12 cellular contexts compared by ENCODE assay signal in the genomic region with DNA sequence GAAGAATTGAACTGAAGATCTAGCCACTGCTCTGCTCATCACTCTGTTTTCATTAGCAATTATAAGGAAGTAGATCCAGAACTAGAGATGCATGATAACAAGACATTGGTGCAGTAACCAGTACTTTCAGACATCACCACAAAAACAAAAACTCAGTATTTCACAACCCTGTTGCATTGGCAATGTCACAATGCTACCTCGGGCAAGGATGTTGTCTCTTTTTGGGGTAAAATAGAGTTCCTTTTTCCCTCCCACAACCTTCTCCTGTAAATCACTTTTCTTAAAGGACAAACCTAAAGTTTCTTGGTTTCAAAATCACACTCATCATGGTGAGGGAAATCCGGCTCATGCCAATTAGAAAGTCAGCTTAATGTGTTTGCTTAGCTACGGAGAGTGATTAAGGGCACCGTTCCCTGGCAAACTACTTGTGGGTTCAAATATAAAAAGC.
A peak's percentile ranks its signal among the peaks of the same experiment; 100 is the strongest.
DNase-seq lines count a peak whose midpoint lies in the region; ATAC-seq, FAIRE-seq and TF ChIP-seq lines count a peak whose summit lies in the region.
"Had no signal": no experiment of that assay in that cellular context is flagged by ENCODE, and none has a peak within 500 bp of the region (broad histone marks: within the 10 kb centered on the region; RNA-seq: fewer than 3 reads in every experiment).

No MANE protein-coding gene starts in this region.

- H3K4me1 ChIP-seq in gastrocnemius medialis = no peaks in the 10 kb centered on the region

- H3K36me3 ChIP-seq in gastrocnemius medialis = no peaks in the 10 kb centered on the region

- DNase-seq in GM18507 (ENCODE audit: extremely low spot score, insufficient read length, low read depth) (no peak), T-helper 17 cell (no peak), RKO (ENCODE audit: low spot score) (no peak), NCI-H345 treated with DMSO at 0.1 percent for 48 hours (lab: John Stamatoyannopoulos, UW; ENCODE audit: unreplicated experiment) (no peak), nucleus accumbens (lab: John Stamatoyannopoulos, UW) (no peak), gastrocnemius medialis (no peak)
- DNase-seq: activated CD4-positive, alpha-beta T cell treated with anti-CD3 and anti-CD28 coated beads, Interleukin-2, amount 50 U/mL, for 4 hours; NCI-H446; stimulated activated CD4-positive, alpha-beta T cell treated with anti-CD3 and anti-CD28 coated beads, Interleukin-4, amount 100 ng/mL, for 4 hours had no signal

- H3K27me3 Mint-ChIP-seq in T-helper 17 cell = no peaks in the 10 kb centered on the region

- H3K27ac Mint-ChIP-seq in T-helper 17 cell = no peak overlapping the region
- H3K27ac Mint-ChIP-seq: brain had no signal

- intact Hi-C loops in gastrocnemius medialis (cut with DNase I; ENCODE audit: low total_unique reads) = no loop called here

- FAIRE-seq in GM18507 (lab: Jason Lieb, UNC) = peak; percentile 80

- TF ChIP-seq POLR2A in gastrocnemius medialis (IDR thresholded peaks at IDR 0.05) = no peak

- no peaks in the 10 kb centered on the region for H3K36me3 Mint-ChIP-seq in T-helper 17 cell (ENCODE audit: low read depth)
- H3K36me3 Mint-ChIP-seq: brain had no signal

- peak; percentile 54 for ATAC-seq in GM21515 (IDR thresholded peaks at IDR 0.05; ENCODE audit: unreplicated experiment)
- peak; percentile 63 for ATAC-seq in HG03280 (IDR thresholded peaks at IDR 0.05; ENCODE audit: unreplicated experiment)
- ATAC-seq in T-helper 17 cell = peak; percentile 21
- ATAC-seq in gastrocnemius medialis = no peak

- no peak overlapping the region for H3K4me3 ChIP-seq in gastrocnemius medialis

- H3K4me3 Mint-ChIP-seq in T-helper 17 cell = no peak overlapping the region
- H3K4me3 Mint-ChIP-seq: brain had no signal

- in situ Hi-C loops in gastrocnemius medialis (cut with MboI; ENCODE audit: low sequenced_read_pairs in 4 of 4) = no loop called here

- H3K9me3 ChIP-seq in T-helper 17 cell (ENCODE audit: control insufficient read depth, low read length, poor library complexity, severe bottlenecking) (no peaks in the 10 kb centered on the region), gastrocnemius medialis (no peaks in the 10 kb centered on the region)

- TF ChIP-seq CTCF in gastrocnemius medialis (IDR thresholded peaks at IDR 0.05 in 4 of 5, conservative IDR thresholded peaks at IDR 0.05 in 1 of 5) = no peak

- H3K27ac ChIP-seq in gastrocnemius medialis = no peak overlapping the region

- no peaks in the 10 kb centered on the region for H3K27me3 ChIP-seq in gastrocnemius medialis

- H3K4me1 Mint-ChIP-seq in T-helper 17 cell = no peaks in the 10 kb centered on the region
- H3K4me1 Mint-ChIP-seq: brain had no signal

Comparison
In these comparisons a context has a peak if more than half of its experiments do, and no peak if none do; other contexts are left out.
1. ATAC-seq: peak in GM21515 (single experiment), HG03280 (single experiment) and T-helper 17 cell (single experiment); none in gastrocnemius medialis (0 of 2).